11 cellular contexts compared by ENCODE assay signal in the genomic region with DNA sequence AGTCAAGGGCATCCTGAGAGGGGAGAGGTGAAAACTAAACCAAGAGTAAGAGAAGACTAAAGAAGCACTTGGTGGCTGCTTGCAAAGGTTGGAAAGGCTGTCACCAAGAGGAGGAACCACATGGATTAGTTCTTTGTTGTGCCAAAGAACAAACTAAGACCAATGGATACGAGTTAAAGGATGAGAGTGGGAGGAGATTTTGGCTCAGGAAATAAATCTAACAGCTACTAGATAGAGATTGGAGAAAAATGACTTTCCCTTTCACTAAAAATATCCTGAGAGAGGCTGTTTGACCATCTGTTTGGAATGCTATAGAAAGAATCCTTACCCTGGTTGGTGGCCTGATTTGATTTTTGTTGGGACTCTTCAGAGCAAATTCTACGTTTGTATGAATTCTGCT. TPM values are rescaled to one million over a fixed set of nuclear protein-coding genes. Genes with fewer than 3 reads are reported as not detected.
"Had no signal": no experiment of that assay in that cellular context is flagged by ENCODE, and none has a peak within 500 bp of the region (broad histone marks: within the 10 kb centered on the region; RNA-seq: fewer than 3 reads in every experiment).

No MANE protein-coding gene starts in this region.

- ATAC-seq: left lung; stimulated activated effector memory CD8-positive, alpha-beta T cell treated with anti-CD3 and anti-CD28 coated beads, Interleukin-12 subunit alpha, Interleukin-12 subunit beta, amount 100 ng/mL, for 72 hours; T-cell had no signal

- DNase-seq: activated CD4-positive, alpha-beta T cell treated with anti-CD3 and anti-CD28 coated beads, Interleukin-2, amount 10 ng/mL, durations not matched to agents 7 days and 5 days; activated naive CD4-positive, alpha-beta T cell; activated naive CD8-positive, alpha-beta T cell treated with anti-CD3 and anti-CD28 coated beads, Interleukin-2, amount 10 ng/mL, durations not matched to agents 7 days and 5 days; erythroblast; left lung; ovary; T-cell; T-helper 9 cell had no signal

RNA-seq across cellular contexts. Expression of gene RBM24, which starts 54.9 kb away (rescaled TPM):
- total RNA-seq: activated CD4-positive, alpha-beta T cell treated with anti-CD3 and anti-CD28 coated beads, Interleukin-2, amount 10 ng/mL, durations not matched to agents 7 days and 5 days; activated CD8-positive, alpha-beta memory T cell treated with anti-CD3 and anti-CD28 coated beads for 36 hours; activated naive CD8-positive, alpha-beta T cell treated with anti-CD3 and anti-CD28 coated beads, Interleukin-2, amount 10 ng/mL, durations not matched to agents 7 days and 5 days; activated T-helper 1 cell treated with anti-CD3 and anti-CD28 coated beads, Interleukin-12 subunit alpha, Interleukin-12 subunit beta, Interleukin-2, Interleukin-4 antibody, amounts not matched to agents 30 ng/mL and 10 ng/mL and 1 ng/mL, durations not matched to agents 14 hours and 24 hours and 36 hours had no signal
